In genomic region chr17:44187131-44187899, GRCh38 we compare ENCODE assay signal across 8 cellular contexts. TPM values are rescaled to one million over a fixed set of nuclear protein-coding genes. Genes with fewer than 3 reads are reported as not detected.
DNase-seq lines count a peak whose midpoint lies in the region; ATAC-seq and TF ChIP-seq lines count a peak whose summit lies in the region.

No MANE protein-coding gene starts in this region.

- TF ChIP-seq CTCF in GM12875 (IDR thresholded peaks at IDR 0.05; ENCODE audit: borderline replicate concordance, insufficient read depth, low read depth, low read length): no peak

- peak overlapping the region; percentile 93 to 100 (median 99) for H3K27ac Mint-ChIP-seq in IgD-negative memory B cell
- H3K27ac Mint-ChIP-seq in activated naive CD8-positive, alpha-beta T cell: peak overlapping the region; percentile 99

- no peaks in the 10 kb centered on the region for H3K27me3 ChIP-seq in skeletal muscle tissue (ENCODE audit: control insufficient read depth in 3 of 3, insufficient read depth in 3 of 3, low read length in 3 of 3)

- no peaks in the 10 kb centered on the region for H3K27me3 Mint-ChIP-seq in IgD-negative memory B cell
- H3K27me3 Mint-ChIP-seq in activated naive CD8-positive, alpha-beta T cell: no peaks in the 10 kb centered on the region

- no peaks in the 10 kb centered on the region for H3K9me3 ChIP-seq in skeletal muscle tissue (ENCODE audit: control insufficient read depth in 3 of 3, low read length in 3 of 3)

- no peak for DNase-seq in left ventricle myocardium superior
- no peak for DNase-seq in putamen (ENCODE audit: low spot score)
- no peak for DNase-seq in pons (ENCODE audit: low spot score)

- H3K4me3 Mint-ChIP-seq in IgD-negative memory B cell: peak overlapping the region; percentile 94 to 100 (median 98)
- peak overlapping the region; percentile 99 for H3K4me3 Mint-ChIP-seq in activated naive CD8-positive, alpha-beta T cell

- H3K4me1 ChIP-seq in skeletal muscle tissue (ENCODE audit: control insufficient read depth in 3 of 3, insufficient read depth in 3 of 3, low read length in 3 of 3): peaks cover 23 to 40% (median 35%) of the 10 kb centered on the region in 3 donors

- intact Hi-C loops in left ventricle myocardium superior (cut with micrococcal nuclease): no loop called here

- H3K36me3 Mint-ChIP-seq in IgD-negative memory B cell: peaks cover 3% of the 10 kb centered on the region
- no peaks in the 10 kb centered on the region for H3K36me3 Mint-ChIP-seq in activated naive CD8-positive, alpha-beta T cell

- ATAC-seq in GM21529 (IDR thresholded peaks at IDR 0.05; ENCODE audit: unreplicated experiment): peak; percentile 42
- peak; percentile 75 for ATAC-seq in left ventricle myocardium superior

- H3K4me3 ChIP-seq in GM12875 (ENCODE audit: low read depth, low read length) (peak overlapping the region; percentile 90), skeletal muscle tissue (ENCODE audit: low read length in 3 of 3) (peak overlapping the region; percentile 92 to 98 (median 97))

- H3K9ac ChIP-seq in skeletal muscle tissue (ENCODE audit: low read depth in 1 of 3, low read length in 3 of 3): peak overlapping the region; percentile 96 to 98 (median 98)

- no peaks in the 10 kb centered on the region for H3K9me3 Mint-ChIP-seq in IgD-negative memory B cell
- no peaks in the 10 kb centered on the region for H3K9me3 Mint-ChIP-seq in activated naive CD8-positive, alpha-beta T cell (ENCODE audit: low read depth)

- peaks cover 24 to 26% (median 24%) of the 10 kb centered on the region in 3 donors for H3K4me1 Mint-ChIP-seq in IgD-negative memory B cell
- H3K4me1 Mint-ChIP-seq in activated naive CD8-positive, alpha-beta T cell (ENCODE audit: low read depth): peaks cover 36% of the 10 kb centered on the region

- peaks cover 23 to 27% (median 25%) of the 10 kb centered on the region in 3 donors for H3K36me3 ChIP-seq in skeletal muscle tissue (ENCODE audit: control insufficient read depth in 3 of 3, insufficient read depth in 3 of 3, low read length in 3 of 3)

- peak overlapping the region; percentile 95 for H3K27ac ChIP-seq in skeletal muscle tissue (ENCODE audit: low read depth, low read length)

RNA-seq across cellular contexts. Expression of gene TMUB2, which starts 0.5 kb away (rescaled TPM):
- 43.0 TPM for polyA plus RNA-seq in IgD-negative memory B cell
- 23.6 TPM for total RNA-seq in left ventricle myocardium superior
- 24.0 TPM for total RNA-seq in skeletal muscle tissue

RNA-seq across cellular contexts. Expression of gene ATXN7L3, which starts 12.4 kb away (rescaled TPM):
- polyA plus RNA-seq in IgD-negative memory B cell: 15.4 TPM
- 36.0 TPM for total RNA-seq in left ventricle myocardium superior
- 21.4 TPM for total RNA-seq in skeletal muscle tissue

RNA-seq across cellular contexts. Expression of gene ASB16, which starts 16.8 kb away (rescaled TPM):
- polyA plus RNA-seq in IgD-negative memory B cell: not detected
- total RNA-seq in left ventricle myocardium superior (17.0 TPM), skeletal muscle tissue (4.7 TPM)

RNA-seq across cellular contexts. Expression of gene UBTF, which starts 32.2 kb away (rescaled TPM):
- polyA plus RNA-seq in IgD-negative memory B cell: 74.3 TPM
- total RNA-seq in left ventricle myocardium superior (65.2 TPM), skeletal muscle tissue (51.7 TPM)

RNA-seq across cellular contexts. Expression of gene HROB, which starts 45.6 kb away (rescaled TPM):
- polyA plus RNA-seq in IgD-negative memory B cell: 0.24 TPM
- total RNA-seq in left ventricle myocardium superior (1.5 TPM), skeletal muscle tissue (1.0 TPM)
